ENCODE assay signal across 21 cellular contexts in the genomic region with DNA sequence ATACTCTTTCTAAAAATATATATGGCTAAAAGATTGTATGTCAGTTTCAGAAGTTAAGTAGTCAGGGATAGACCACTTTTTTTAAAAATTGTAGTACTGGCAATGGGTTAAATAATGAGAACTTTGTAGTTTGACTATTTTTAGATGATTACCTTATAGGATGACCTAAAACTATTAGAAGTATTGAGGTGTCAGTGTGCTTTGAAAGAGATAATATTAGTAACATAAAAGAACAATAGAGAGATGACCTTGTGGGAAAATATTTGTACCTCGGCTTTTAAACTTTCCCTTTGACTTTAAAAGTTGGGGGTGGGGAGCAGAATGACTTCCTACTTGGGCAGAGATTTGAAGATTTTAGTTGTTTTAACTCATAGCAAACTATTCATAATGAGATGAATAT. TPM values are rescaled to one million over a fixed set of nuclear protein-coding genes. Genes with fewer than 3 reads are reported as not detected.
A peak's percentile ranks its signal among the peaks of the same experiment; 100 is the strongest.
DNase-seq lines count a peak whose midpoint lies in the region; ATAC-seq and TF ChIP-seq lines count a peak whose summit lies in the region.
"Had no signal": no experiment of that assay in that cellular context is flagged by ENCODE, and none has a peak within 500 bp of the region (broad histone marks: within the 10 kb centered on the region; RNA-seq: fewer than 3 reads in every experiment).

No MANE protein-coding gene starts in this region.

- peak overlapping the region; percentile 22; the same call in 1 of the 2 replicates for H3K4me2 ChIP-seq in OCI-LY3 (ENCODE audit: low read length)

- POLR2A ChIA-PET in CD4-positive, alpha-beta memory T cell (lab: Charles Lee; ENCODE audit: partially characterized antibody), result no interaction called here

- H3K9ac ChIP-seq in OCI-LY3 (ENCODE audit: low read length), result no peak overlapping the region

- no peaks in the 10 kb centered on the region for H3K9me3 Mint-ChIP-seq in CD4-positive, alpha-beta memory T cell
- H3K9me3 Mint-ChIP-seq in memory B cell, result no peaks in the 10 kb centered on the region

- peaks cover 30 to 38% of the 10 kb centered on the region in 2 donors for H3K36me3 Mint-ChIP-seq in CD4-positive, alpha-beta memory T cell
- peaks cover 19% of the 10 kb centered on the region for H3K36me3 Mint-ChIP-seq in memory B cell

- no peak overlapping the region for H3K4me3 Mint-ChIP-seq in CD4-positive, alpha-beta memory T cell
- no peak overlapping the region for H3K4me3 Mint-ChIP-seq in memory B cell

- DNase-seq in CD4-positive, alpha-beta memory T cell, result no peak
- DNase-seq in GM20000 (ENCODE audit: low spot score) (peak; percentile 5), memory B cell (ENCODE audit: low spot score in 2 of 2) (no peak), NCI-H226 (no peak), medulla oblongata (ENCODE audit: extremely low spot score) (no peak), NAMALWA (ENCODE audit: low spot score) (no peak), foreskin melanocyte (no peak)
- DNase-seq: EL, H7, Karpas-422, NCI-H1417 treated with DMSO at 0.1 percent for 48 hours, NCI-H187, NCI-H446 treated with DMSO at 0.1 percent for 48 hours, NCI-H526 treated with DMSO at 0.1 percent for 48 hours, PC-3, Right ventricle myocardium superior, SW 1271, T-helper 2 cell had no signal

- H4K20me1 ChIP-seq in OCI-LY3 (ENCODE audit: insufficient read depth, low read length), result peaks cover 10% of the 10 kb centered on the region; the same call in 1 of the 2 replicates

- H3K4me1 Mint-ChIP-seq in CD4-positive, alpha-beta memory T cell, result peaks cover 9 to 18% (median 17%) of the 10 kb centered on the region in 4 donors
- no peaks in the 10 kb centered on the region for H3K4me1 Mint-ChIP-seq in memory B cell

- no peak overlapping the region for H2AFZ ChIP-seq in OCI-LY3 (ENCODE audit: low read depth, low read length)

- H3K36me3 ChIP-seq in CD4-positive, alpha-beta memory T cell (ENCODE audit: insufficient read depth, low read length), result peaks cover 12% of the 10 kb centered on the region
- peaks cover 21% of the 10 kb centered on the region for H3K36me3 ChIP-seq in OCI-LY3 (replicated peaks; ENCODE audit: low read depth, low read length)

- H3K4me1 ChIP-seq in CD4-positive, alpha-beta memory T cell (ENCODE audit: insufficient read depth, low read length), result no peaks in the 10 kb centered on the region
- peaks cover 19% of the 10 kb centered on the region for H3K4me1 ChIP-seq in OCI-LY3 (ENCODE audit: low read length)

- no peaks in the 10 kb centered on the region for H3K27me3 Mint-ChIP-seq in CD4-positive, alpha-beta memory T cell
- H3K27me3 Mint-ChIP-seq in memory B cell, result no peaks in the 10 kb centered on the region

- H3K9me3 ChIP-seq in CD4-positive, alpha-beta memory T cell (ENCODE audit: control insufficient read depth in 1 of 2, low read length in 2 of 2), result no peaks in the 10 kb centered on the region
- no peaks in the 10 kb centered on the region for H3K9me3 ChIP-seq in OCI-LY3 (ENCODE audit: insufficient read depth, low read length)

- CTCF ChIA-PET in CD4-positive, alpha-beta memory T cell (lab: Charles Lee; ENCODE audit: partially characterized antibody), result no interaction called here

- no peak for ATAC-seq in memory B cell (ENCODE audit: low read depth)
- ATAC-seq: PC-3 had no signal

- H3K79me2 ChIP-seq in OCI-LY3 (ENCODE audit: low read length), result no peaks in the 10 kb centered on the region

- H3K27me3 ChIP-seq in CD4-positive, alpha-beta memory T cell (ENCODE audit: insufficient read depth, low read length), result no peaks in the 10 kb centered on the region
- no peaks in the 10 kb centered on the region for H3K27me3 ChIP-seq in OCI-LY3 (ENCODE audit: low read depth, low read length)

- TF ChIP-seq CTCF in GM20000 (IDR thresholded peaks at IDR 0.05; ENCODE audit: extremely low read depth, missing control alignments), result no peak
- no peak for TF ChIP-seq CTCF in OCI-LY3 (IDR thresholded peaks at IDR 0.05; ENCODE audit: low read depth, low read length)

- H3K4me3 ChIP-seq in CD4-positive, alpha-beta memory T cell (ENCODE audit: low read length in 2 of 2), result no peak overlapping the region
- no peak overlapping the region for H3K4me3 ChIP-seq in OCI-LY3 (ENCODE audit: low read length)

- intact Hi-C loops in CD4-positive, alpha-beta memory T cell (cut with micrococcal nuclease), result no loop called here

- H3K27ac ChIP-seq in CD4-positive, alpha-beta memory T cell (ENCODE audit: low read depth, low read length), result no peak overlapping the region
- H3K27ac ChIP-seq in OCI-LY3 (ENCODE audit: low read length), result no peak overlapping the region
- H3K27ac ChIP-seq: C4-2B had no signal

- H3K27ac Mint-ChIP-seq in CD4-positive, alpha-beta memory T cell, result peak overlapping the region in 4 of 7 donors; percentile 1 to 30 (median 18)
- peak overlapping the region; percentile 11 for H3K27ac Mint-ChIP-seq in memory B cell

RNA-seq across cellular contexts. Expression of gene SLAIN1, which starts 48.3 kb away (rescaled TPM):
- 10 to 100 TPM; 55.1 to 58.9 TPM for total RNA-seq in CD4-positive, alpha-beta memory T cell
- polyA plus RNA-seq in CD4-positive, alpha-beta memory T cell, result 10 to 100 TPM; 39.3 to 49.8 TPM
- total RNA-seq: RPMI7951 had no signal
